In the genomic region with DNA sequence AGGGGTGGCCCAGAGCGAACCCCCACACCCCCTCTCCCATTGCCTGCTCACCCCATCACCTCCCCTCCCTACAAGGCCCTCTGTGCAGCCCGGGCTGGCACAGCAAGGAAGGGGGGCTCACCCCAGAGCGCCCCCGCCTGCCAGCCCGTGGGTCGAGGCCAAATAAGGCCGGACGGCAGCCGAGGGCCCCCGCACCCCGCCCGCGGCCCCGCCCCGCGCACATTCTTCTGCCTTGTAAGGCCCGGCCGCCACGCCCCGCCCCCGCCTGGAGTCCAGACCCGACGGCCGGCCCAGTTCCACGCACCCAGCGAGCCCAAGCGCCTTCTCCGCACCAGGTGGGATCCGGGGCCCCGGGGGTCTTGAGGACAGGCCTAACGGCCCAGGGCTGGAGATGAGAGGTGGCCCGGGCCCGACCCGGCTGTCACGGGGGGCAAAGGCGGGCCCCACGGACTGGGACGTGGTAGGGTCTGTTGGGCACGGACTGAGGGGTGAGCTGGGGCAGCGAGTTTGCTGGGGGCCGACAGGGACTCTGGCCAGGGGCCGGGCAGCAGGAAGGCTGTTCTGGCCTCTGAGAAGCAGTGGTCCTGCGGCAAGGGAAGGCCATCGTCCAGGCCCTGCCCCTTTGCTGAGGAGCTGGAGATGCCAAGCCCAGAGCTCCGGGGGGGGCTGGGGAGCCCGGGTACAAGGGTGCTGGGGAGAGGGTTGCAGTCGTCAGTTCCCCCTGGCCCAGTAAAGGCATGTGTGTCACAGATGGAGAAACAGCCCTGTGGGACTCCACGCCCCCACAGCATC, we compare ENCODE assay signal across 8 cellular contexts. TPM values are rescaled to one million over a fixed set of nuclear protein-coding genes. Genes with fewer than 3 reads are reported as not detected.
DNase-seq lines count a peak whose midpoint lies in the region; ATAC-seq and TF ChIP-seq lines count a peak whose summit lies in the region.

A gene (plus strand): TSS at position 293 of the 792 bp plus-strand sequence. CDS start 3,366 bp downstream, outside the sequence.

- no peaks in the 10 kb centered on the region for H3K36me3 Mint-ChIP-seq in dendritic cell treated with granulocyte-macrophage colony-stimulating factor and Interleukin-4, amounts not matched to agents 40 ng/mL and 50 ng/mL, for 4 days (ENCODE audit: low read depth)

- in situ Hi-C loops in ACHN (cut with HindIII; ENCODE audit: low pct_ligation_motif_present, low pct_unique_long_range_greater_than_20kb, low sequenced_read_pairs), result no loop called here

- TF ChIP-seq POLR2A in stomach (IDR thresholded peaks at IDR 0.05), result no peak

- H3K36me3 ChIP-seq in HUES64 (ENCODE audit: insufficient read depth, low read length) (peaks cover 16% of the 10 kb centered on the region), stomach (peaks cover 0 to 18% (median 7%) of the 10 kb centered on the region in 4 donors)

- no peak for TF ChIP-seq EP300 in stomach (IDR thresholded peaks at IDR 0.05)

- peak; percentile 63 for DNase-seq in ACHN
- peak; percentile 81 for DNase-seq in left kidney (ENCODE audit: low read depth, low spot score)
- peak; percentile 85 for DNase-seq in stomach
- no peak for DNase-seq in DMS 273 (lab: John Stamatoyannopoulos, UW; ENCODE audit: unreplicated experiment)

- 3% methylated on average over 48 of the region's 48 CpGs for WGBS in HUES64
- 5 to 27% (median 9%) methylated on average over 3 to 48 of the region's 48 CpGs for WGBS in stomach, 5 donors

- no peaks in the 10 kb centered on the region for H3K9me3 ChIP-seq in HUES64 (ENCODE audit: insufficient read depth, low read depth, low read length)
- H3K9me3 ChIP-seq in stomach, result no peaks in the 10 kb centered on the region

- TF ChIP-seq CTCF in stomach (IDR thresholded peaks at IDR 0.05), result no peak

- ATAC-seq in activated CD4-positive, CD25-positive, alpha-beta regulatory T cell treated with anti-CD3 and anti-CD28 coated beads, Interleukin-2, amount 50 U/mL, for 24 hours, result no peak
- ATAC-seq in HG02642 (IDR thresholded peaks at IDR 0.05; ENCODE audit: poor library complexity, unreplicated experiment), result no peak

- peak within 1 kb of the TSS; percentile 88 for H3K9ac ChIP-seq in HUES64 (ENCODE audit: low read depth, low read length)

- intact Hi-C loops in dendritic cell treated with granulocyte-macrophage colony-stimulating factor and Interleukin-4, amounts not matched to agents 40 ng/mL and 50 ng/mL, for 4 days (cut with micrococcal nuclease), result no loop called here
- intact Hi-C loops in stomach (cut with DNase I; ENCODE audit: low total_unique reads), result no loop called here

- H3K4me1 ChIP-seq in HUES64 (ENCODE audit: insufficient read depth, low read length), result peaks cover 24% of the 10 kb centered on the region
- H3K4me1 ChIP-seq in stomach, result peaks cover 5 to 62% (median 42%) of the 10 kb centered on the region in 4 donors

- no peaks in the 10 kb centered on the region for H3K9me3 Mint-ChIP-seq in dendritic cell treated with granulocyte-macrophage colony-stimulating factor and Interleukin-4, amounts not matched to agents 40 ng/mL and 50 ng/mL, for 4 days

- H3K4me3 ChIP-seq in HUES64 (ENCODE audit: low read length), result peak within 1 kb of the TSS; percentile 83
- H3K4me3 ChIP-seq in stomach, result peak within 1 kb of the TSS; percentile 62 to 77 (median 72)

- H3K27ac Mint-ChIP-seq in dendritic cell treated with granulocyte-macrophage colony-stimulating factor and Interleukin-4, amounts not matched to agents 40 ng/mL and 50 ng/mL, for 4 days, result no peak within 1 kb of the TSS

- peaks cover 20% of the 10 kb centered on the region for H3K4me1 Mint-ChIP-seq in dendritic cell treated with granulocyte-macrophage colony-stimulating factor and Interleukin-4, amounts not matched to agents 40 ng/mL and 50 ng/mL, for 4 days (ENCODE audit: low read depth)

- H3K27me3 ChIP-seq in HUES64 (ENCODE audit: insufficient read depth, low read length), result no peaks in the 10 kb centered on the region
- no peaks in the 10 kb centered on the region for H3K27me3 ChIP-seq in stomach

- H3K27ac ChIP-seq in HUES64 (ENCODE audit: low read depth, low read length) (peak within 1 kb of the TSS; percentile 88), stomach (peak within 1 kb of the TSS; percentile 77 to 93 (median 91))

- peaks cover 16% of the 10 kb centered on the region for H3K27me3 Mint-ChIP-seq in dendritic cell treated with granulocyte-macrophage colony-stimulating factor and Interleukin-4, amounts not matched to agents 40 ng/mL and 50 ng/mL, for 4 days

- H3K4me3 Mint-ChIP-seq in dendritic cell treated with granulocyte-macrophage colony-stimulating factor and Interleukin-4, amounts not matched to agents 40 ng/mL and 50 ng/mL, for 4 days, result peak within 1 kb of the TSS; percentile 64

RNA-seq across cellular contexts. Expression of the gene that starts here (rescaled TPM):
- 127 TPM for polyA plus RNA-seq in HUES64 (2013, experiment 1 of 2)
- polyA plus RNA-seq in HUES64 (2013, experiment 2 of 2), result 134 TPM
- 100 to 1,000 TPM in 4 of 5 donors, 10 to 100 TPM in 1; 33.0 to 738 (median 258) TPM for total RNA-seq in stomach
- 100 to 1,000 TPM; 101 to 941 (median 189) TPM for polyA plus RNA-seq in stomach
